25 cellular contexts compared by ENCODE assay signal in the genomic region with DNA sequence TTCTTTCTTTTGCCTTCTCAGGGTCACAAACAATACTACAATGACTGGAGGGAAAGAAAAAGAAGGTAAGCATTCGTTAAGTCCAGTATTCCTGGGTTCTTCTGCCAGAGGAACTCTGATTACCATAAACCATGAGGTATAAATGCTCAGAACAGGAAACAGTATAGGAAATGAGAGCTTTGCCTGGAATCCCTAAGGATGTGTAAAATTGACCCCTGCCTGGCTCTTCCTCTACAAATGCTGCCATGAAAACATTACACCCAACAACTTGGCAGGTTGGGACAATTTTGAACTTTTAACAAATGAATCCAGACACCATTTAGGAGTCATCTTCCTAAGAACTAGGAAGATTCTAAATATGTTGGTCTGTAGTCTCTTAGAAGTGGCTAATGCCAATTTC.
"Had no signal": no experiment of that assay in that cellular context is flagged by ENCODE, and none has a peak within 500 bp of the region (broad histone marks: within the 10 kb centered on the region; RNA-seq: fewer than 3 reads in every experiment).

No MANE protein-coding gene starts in this region.

- H3K27ac Mint-ChIP-seq: immature natural killer cell; memory B cell; naive thymus-derived CD8-positive, alpha-beta T cell; stimulated activated effector memory CD8-positive, alpha-beta T cell treated with anti-CD3 and anti-CD28 coated beads, Interleukin-12 subunit alpha, Interleukin-12 subunit beta, amount 100 ng/mL, for 72 hours; stimulated activated naive CD8-positive, alpha-beta T cell treated with anti-CD3 and anti-CD28 coated beads, Interleukin-15, Interleukin-2, amounts not matched to agents 100 ng/mL and 50 ng/mL, for 24 hours; type B pancreatic cell had no signal

- H3K4me3 ChIP-seq: left lung, lung, pancreas, prostate gland, skin epidermis, spleen, suprapubic skin, thoracic aorta, tibial artery, uterus had no signal

- DNase-seq: hypothalamus; immature natural killer cell; kidney; left colon; naive thymus-derived CD8-positive, alpha-beta T cell; pancreas; retina; right cardiac atrium; spleen; stimulated activated CD4-positive, alpha-beta T cell treated with anti-CD3 and anti-CD28 coated beads, Interleukin-4, amount 100 ng/mL, for 24 hours; stimulated activated naive CD4-positive, alpha-beta T cell; tibial artery; uterus had no signal

- H3K9me3 ChIP-seq: left lung, pancreas, prostate gland, suprapubic skin, thoracic aorta, tibial artery, uterus had no signal

- H3K4me3 Mint-ChIP-seq: immature natural killer cell; memory B cell; stimulated activated effector memory CD8-positive, alpha-beta T cell treated with anti-CD3 and anti-CD28 coated beads, Interleukin-12 subunit alpha, Interleukin-12 subunit beta, amount 100 ng/mL, for 72 hours; stimulated activated naive CD8-positive, alpha-beta T cell treated with anti-CD3 and anti-CD28 coated beads, Interleukin-15, Interleukin-2, amounts not matched to agents 100 ng/mL and 50 ng/mL, for 24 hours; type B pancreatic cell had no signal

- H3K27ac ChIP-seq: left lung, pancreas, prostate gland, skin epidermis, suprapubic skin, thoracic aorta, tibial artery, uterus had no signal

- H3K9me3 Mint-ChIP-seq: type B pancreatic cell had no signal

- H3K36me3 ChIP-seq: left lung, pancreas, prostate gland, uterus had no signal

- H3K4me1 Mint-ChIP-seq: immature natural killer cell; memory B cell; naive thymus-derived CD8-positive, alpha-beta T cell; stimulated activated effector memory CD8-positive, alpha-beta T cell treated with anti-CD3 and anti-CD28 coated beads, Interleukin-12 subunit alpha, Interleukin-12 subunit beta, amount 100 ng/mL, for 72 hours had no signal

- FAIRE-seq: islet of Langerhans, kidney, pancreas had no signal

- H3K36me3 Mint-ChIP-seq: memory B cell; stimulated activated effector memory CD8-positive, alpha-beta T cell treated with anti-CD3 and anti-CD28 coated beads, Interleukin-12 subunit alpha, Interleukin-12 subunit beta, amount 100 ng/mL, for 72 hours had no signal

- ATAC-seq: left colon; left lung; naive thymus-derived CD8-positive, alpha-beta T cell; pancreas; sciatic nerve; stimulated activated effector memory CD8-positive, alpha-beta T cell treated with anti-CD3 and anti-CD28 coated beads, Interleukin-12 subunit alpha, Interleukin-12 subunit beta, amount 100 ng/mL, for 72 hours had no signal

- H3K27me3 Mint-ChIP-seq: memory B cell; naive thymus-derived CD8-positive, alpha-beta T cell; stimulated activated naive CD8-positive, alpha-beta T cell treated with anti-CD3 and anti-CD28 coated beads, Interleukin-15, Interleukin-2, amounts not matched to agents 100 ng/mL and 50 ng/mL, for 24 hours; type B pancreatic cell had no signal

- H3K4me1 ChIP-seq: left lung, pancreas, prostate gland, spleen, suprapubic skin, uterus had no signal

- H3K27me3 ChIP-seq: left lung, pancreas, spleen, suprapubic skin, tibial artery, uterus had no signal
